ENCODE assay signal across 9 cellular contexts in genomic region chr7:137961200-137962177, GRCh38. TPM values are rescaled to one million over a fixed set of nuclear protein-coding genes. Genes with fewer than 3 reads are reported as not detected.
DNase-seq lines count a peak whose midpoint lies in the region; ATAC-seq and TF ChIP-seq lines count a peak whose summit lies in the region.
"Had no signal": no experiment of that assay in that cellular context is flagged by ENCODE, and none has a peak within 500 bp of the region (broad histone marks: within the 10 kb centered on the region; RNA-seq: fewer than 3 reads in every experiment).

No MANE protein-coding gene starts in this region.

- no peak overlapping the region for H3K4me3 Mint-ChIP-seq in activated T-helper 1 cell treated with anti-CD3 and anti-CD28 coated beads, Interleukin-12 subunit alpha, Interleukin-12 subunit beta, Interleukin-2, Interleukin-4 antibody, amounts not matched to agents 30 ng/mL and 10 ng/mL and 1 ng/mL, durations not matched to agents 14 hours and 24 hours and 36 hours

- peaks cover 42% of the 10 kb centered on the region for H3K4me1 Mint-ChIP-seq in activated T-helper 1 cell treated with anti-CD3 and anti-CD28 coated beads, Interleukin-12 subunit alpha, Interleukin-12 subunit beta, Interleukin-2, Interleukin-4 antibody, amounts not matched to agents 30 ng/mL and 10 ng/mL and 1 ng/mL, durations not matched to agents 14 hours and 24 hours and 36 hours (ENCODE audit: low read depth)

- H3K4me1 ChIP-seq in tibial artery = peaks cover 0 to 92% (median 49%) of the 10 kb centered on the region in 4 donors

- H3K9me3 ChIP-seq in tibial artery = no peaks in the 10 kb centered on the region

- H3K27ac ChIP-seq in tibial artery = peak overlapping the region; percentile 14 to 59

- no peaks in the 10 kb centered on the region for H3K36me3 ChIP-seq in tibial artery

- H3K36me3 Mint-ChIP-seq in activated T-helper 1 cell treated with anti-CD3 and anti-CD28 coated beads, Interleukin-12 subunit alpha, Interleukin-12 subunit beta, Interleukin-2, Interleukin-4 antibody, amounts not matched to agents 30 ng/mL and 10 ng/mL and 1 ng/mL, durations not matched to agents 14 hours and 24 hours and 36 hours (ENCODE audit: low read depth) = peaks cover 16% of the 10 kb centered on the region

- peak; percentile 64 for ATAC-seq in HG03196 (IDR thresholded peaks at IDR 0.05; ENCODE audit: unreplicated experiment)
- ATAC-seq: Panc1 had no signal

- intact Hi-C loops in activated T-helper 1 cell treated with anti-CD3 and anti-CD28 coated beads, Interleukin-12 subunit alpha, Interleukin-12 subunit beta, Interleukin-2, Interleukin-4 antibody, amounts not matched to agents 30 ng/mL and 10 ng/mL and 1 ng/mL, durations not matched to agents 14 hours and 24 hours and 36 hours (cut with micrococcal nuclease) = loop anchor here (1.0 to 2.0 kb wide), 3 partner anchors 26 to 41 kb away; partner anchors contain the start of gene CREB3L2
- intact Hi-C loops in tibial artery (cut with DNase I; ENCODE audit: low total_unique reads) = no loop called here

- TF ChIP-seq CTCF in tibial artery (IDR thresholded peaks at IDR 0.05) = no peak

- H3K4me3 ChIP-seq in tibial artery = no peak overlapping the region

- H3K27ac Mint-ChIP-seq in activated T-helper 1 cell treated with anti-CD3 and anti-CD28 coated beads, Interleukin-12 subunit alpha, Interleukin-12 subunit beta, Interleukin-2, Interleukin-4 antibody, amounts not matched to agents 30 ng/mL and 10 ng/mL and 1 ng/mL, durations not matched to agents 14 hours and 24 hours and 36 hours = peak overlapping the region; percentile 5

- DNase-seq in stimulated activated CD4-positive, alpha-beta T cell treated with anti-CD3 and anti-CD28 coated beads, Interleukin-12 subunit alpha, Interleukin-12 subunit beta, amount 100 ng/mL, for 48 hours (ENCODE audit: low read depth in 2 of 3, low spot score in 1 of 3) = peak; percentile 5 to 31 (median 6)
- DNase-seq in stimulated activated CD4-positive, alpha-beta T cell treated with anti-CD3 and anti-CD28 coated beads, Interleukin-4, amount 100 ng/mL, for 4 hours = no peak
- DNase-seq in activated T-helper 1 cell treated with anti-CD3 and anti-CD28 coated beads, Interleukin-12 subunit alpha, Interleukin-12 subunit beta, Interleukin-2, Interleukin-4 antibody, amounts not matched to agents 30 ng/mL and 10 ng/mL and 1 ng/mL, durations not matched to agents 14 hours and 24 hours and 36 hours (ENCODE audit: low spot score) = no peak
- DNase-seq in tibial artery = peak; percentile 54 to 78
- DNase-seq in NCI-H146 (lab: John Stamatoyannopoulos, UW) = no peak
- no peak for DNase-seq in SHP77 (lab: John Stamatoyannopoulos, UW)
- no peak for DNase-seq in NCI-H2196 (lab: John Stamatoyannopoulos, UW; ENCODE audit: unreplicated experiment)

- no peaks in the 10 kb centered on the region for H3K27me3 Mint-ChIP-seq in activated T-helper 1 cell treated with anti-CD3 and anti-CD28 coated beads, Interleukin-12 subunit alpha, Interleukin-12 subunit beta, Interleukin-2, Interleukin-4 antibody, amounts not matched to agents 30 ng/mL and 10 ng/mL and 1 ng/mL, durations not matched to agents 14 hours and 24 hours and 36 hours (ENCODE audit: insufficient read depth)

- H3K9me3 Mint-ChIP-seq in activated T-helper 1 cell treated with anti-CD3 and anti-CD28 coated beads, Interleukin-12 subunit alpha, Interleukin-12 subunit beta, Interleukin-2, Interleukin-4 antibody, amounts not matched to agents 30 ng/mL and 10 ng/mL and 1 ng/mL, durations not matched to agents 14 hours and 24 hours and 36 hours = no peaks in the 10 kb centered on the region

- H3K27me3 ChIP-seq in tibial artery = no peaks in the 10 kb centered on the region

RNA-seq across cellular contexts. Expression of gene CREB3L2, which starts 40.4 kb away (rescaled TPM):
- 61.6 and 61.8 TPM in 2 replicates for total RNA-seq in activated T-helper 1 cell treated with anti-CD3 and anti-CD28 coated beads, Interleukin-12 subunit alpha, Interleukin-12 subunit beta, Interleukin-2, Interleukin-4 antibody, amounts not matched to agents 30 ng/mL and 10 ng/mL and 1 ng/mL, durations not matched to agents 14 hours and 24 hours and 36 hours

Comparison
In these comparisons a context has a peak if more than half of its experiments do, and no peak if none do; other contexts are left out.
1. DNase-seq: peak in stimulated activated CD4-positive, alpha-beta T cell treated with anti-CD3 and anti-CD28 coated beads, Interleukin-12 subunit alpha, Interleukin-12 subunit beta, amount 100 ng/mL, for 48 hours (3 of 3) and tibial artery (2 of 2); none in stimulated activated CD4-positive, alpha-beta T cell treated with anti-CD3 and anti-CD28 coated beads, Interleukin-4, amount 100 ng/mL, for 4 hours (0 of 2), activated T-helper 1 cell treated with anti-CD3 and anti-CD28 coated beads, Interleukin-12 subunit alpha, Interleukin-12 subunit beta, Interleukin-2, Interleukin-4 antibody, amounts not matched to agents 30 ng/mL and 10 ng/mL and 1 ng/mL, durations not matched to agents 14 hours and 24 hours and 36 hours (single experiment), NCI-H146 (single experiment), SHP77 (0 of 2) and NCI-H2196 (single experiment).